In the genomic region with DNA sequence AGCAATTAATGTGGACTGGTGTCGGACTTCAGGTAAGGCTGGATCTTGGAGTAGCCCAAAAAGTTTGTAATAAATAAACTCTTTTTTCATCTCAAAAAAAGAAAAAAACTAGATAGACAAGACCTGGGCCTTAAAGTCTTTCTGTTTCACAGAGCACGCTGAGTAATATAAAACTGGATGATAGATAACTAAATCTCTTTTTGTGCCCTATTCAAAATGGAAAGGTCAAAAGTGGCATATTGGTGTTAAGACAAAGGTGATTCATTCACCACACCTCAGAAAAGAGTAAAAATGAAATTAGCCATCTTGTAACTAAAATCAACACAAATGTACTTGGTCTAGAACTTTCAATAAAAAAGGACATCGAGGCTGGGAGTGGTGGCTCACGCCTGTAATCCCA, we compare ENCODE assay signal across 15 cellular contexts.
"Had no signal": no experiment of that assay in that cellular context is flagged by ENCODE, and none has a peak within 500 bp of the region (broad histone marks: within the 10 kb centered on the region; RNA-seq: fewer than 3 reads in every experiment).

No MANE protein-coding gene starts in this region.

- H3K27ac Mint-ChIP-seq: activated naive CD8-positive, alpha-beta T cell treated with anti-CD3 and anti-CD28 coated beads, Interleukin-2, amount 10 ng/mL, durations not matched to agents 7 days and 5 days; immature natural killer cell; progenitor cell of endocrine pancreas had no signal

- H3K4me3 Mint-ChIP-seq: activated naive CD8-positive, alpha-beta T cell treated with anti-CD3 and anti-CD28 coated beads, Interleukin-2, amount 10 ng/mL, durations not matched to agents 7 days and 5 days; immature natural killer cell; neural crest cell; T-cell had no signal

- DNase-seq: activated CD4-positive, CD25-positive, alpha-beta regulatory T cell treated with anti-CD3 and anti-CD28 coated beads, Interleukin-2, amount 50 U/mL, for 72 hours; activated gamma-delta T cell; activated naive CD8-positive, alpha-beta T cell treated with anti-CD3 and anti-CD28 coated beads, Interleukin-2, amount 10 ng/mL, durations not matched to agents 7 days and 5 days; body of pancreas; dorsolateral prefrontal cortex; immature natural killer cell; kidney glomerular epithelial cell; left ventricle myocardium superior; stimulated activated CD4-positive, alpha-beta T cell treated with anti-CD3 and anti-CD28 coated beads, Interleukin-2, amount 100 ng/mL, for 48 hours; T-cell; T1000 had no signal

- H3K4me3 ChIP-seq: body of pancreas, dorsolateral prefrontal cortex, skin epidermis had no signal

- H3K4me1 Mint-ChIP-seq: immature natural killer cell, neural crest cell had no signal

- H3K9me3 Mint-ChIP-seq: activated naive CD8-positive, alpha-beta T cell treated with anti-CD3 and anti-CD28 coated beads, Interleukin-2, amount 10 ng/mL, durations not matched to agents 7 days and 5 days; immature natural killer cell; neural crest cell; T-cell had no signal

- H3K27ac ChIP-seq: body of pancreas, dorsolateral prefrontal cortex, skin epidermis had no signal

- H3K36me3 Mint-ChIP-seq: activated naive CD8-positive, alpha-beta T cell treated with anti-CD3 and anti-CD28 coated beads, Interleukin-2, amount 10 ng/mL, durations not matched to agents 7 days and 5 days; T-cell had no signal

- H3K27me3 Mint-ChIP-seq: activated naive CD8-positive, alpha-beta T cell treated with anti-CD3 and anti-CD28 coated beads, Interleukin-2, amount 10 ng/mL, durations not matched to agents 7 days and 5 days; progenitor cell of endocrine pancreas; T-cell had no signal

- H3K9me3 ChIP-seq: body of pancreas had no signal

- H3K27me3 ChIP-seq: body of pancreas had no signal

- ATAC-seq: body of pancreas, left ventricle myocardium superior, SK-N-SH treated with all-trans-retinoic acid at 6 μM for 48 hours had no signal
